1 cellular context compared by ENCODE assay signal in the genomic region with DNA sequence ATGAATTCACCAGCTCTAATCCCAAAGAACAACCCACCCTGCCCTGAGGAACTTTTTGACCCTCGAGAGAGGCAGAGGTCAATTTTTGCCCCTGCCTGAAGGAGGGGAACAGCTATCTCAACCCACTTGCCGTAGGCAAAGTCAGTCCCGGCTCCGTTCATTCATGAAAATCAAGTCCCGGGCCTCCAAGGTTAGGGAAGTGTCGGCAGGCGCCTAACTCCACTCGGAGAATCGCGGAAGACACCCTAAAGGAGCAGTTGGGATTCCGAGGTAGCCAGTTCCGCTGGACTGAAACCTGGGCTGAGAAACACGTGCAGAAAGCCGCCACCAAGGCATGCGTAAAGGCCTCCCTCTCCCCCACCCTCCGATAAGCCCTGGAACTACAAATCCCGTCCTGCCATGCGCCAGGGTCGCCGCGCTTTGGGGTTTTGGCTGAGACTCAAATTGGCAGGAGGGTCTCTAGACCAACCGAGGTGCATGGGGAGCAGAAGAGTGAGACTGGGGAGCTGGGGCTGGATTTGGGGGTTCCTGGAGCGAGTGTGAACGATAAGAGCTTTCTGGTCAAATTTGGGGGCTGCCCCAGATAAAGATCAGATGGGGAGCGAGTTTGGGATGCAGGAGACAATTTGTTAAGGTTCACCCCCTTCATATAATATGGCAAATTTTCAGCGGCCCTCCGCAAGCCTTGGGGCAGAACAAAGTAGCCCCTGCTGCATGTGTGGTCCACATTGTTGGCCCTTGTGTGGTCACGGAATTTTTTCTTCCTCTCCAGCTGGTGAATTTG.
TF ChIP-seq lines count a peak whose summit lies in the region.

A gene (minus strand): TSS at position 290 of the 784 bp plus-strand sequence. CDS start 2,955 bp downstream, outside the sequence.

TF ChIP-seq in K562, 482 proteins besides CTCF, POLR2A, EP300 and RAD21 (continued from another document and continues in another):
- TF ChIP-seq CCAR2 (IDR thresholded peaks at IDR 0.05; ENCODE audit: low read depth, low read length) (no peak), CHD4 (IDR thresholded peaks at IDR 0.05; ENCODE audit: insufficient read depth, insufficient replicate concordance, low read depth, low read length, poor library complexity, severe bottlenecking) (no peak), TAF1 (IDR thresholded peaks at IDR 0.05; ENCODE audit: control insufficient read depth, extremely low read depth, insufficient read depth, low read length, severe bottlenecking) (peak; percentile 70), MTA3 (IDR thresholded peaks at IDR 0.05; ENCODE audit: borderline replicate concordance) (peak; percentile 17), HDAC1 (IDR thresholded peaks at IDR 0.05) (peak in 1 of 2 experiments; percentile 95; a peak in 2 of 4 replicates), WHSC1 (IDR thresholded peaks at IDR 0.05; ENCODE audit: low read length) (no peak), RBM14 (IDR thresholded peaks at IDR 0.05; ENCODE audit: borderline replicate concordance, insufficient read depth, low read depth, low read length) (no peak), ZNF133 (CRISPR knock-in tag; IDR thresholded peaks at IDR 0.05) (no peak), GABPB1 (CRISPR knock-in tag; IDR thresholded peaks at IDR 0.05) (no peak), SETDB1 (IDR thresholded peaks at IDR 0.05; ENCODE audit: low read length) (no peak), FIP1L1 (IDR thresholded peaks at IDR 0.05; ENCODE audit: low read depth, low read length, poor library complexity, severe bottlenecking) (no peak), NFE2L1 (tag; IDR thresholded peaks at IDR 0.05; ENCODE audit: borderline replicate concordance, low read depth) (no peak), SMAD2 (IDR thresholded peaks at IDR 0.05; ENCODE audit: low read depth, low read length) (no peak), MECOM (CRISPR knock-in tag; IDR thresholded peaks at IDR 0.05) (no peak), HNRNPH1 (optimal IDR thresholded peaks at IDR 0.05; ENCODE audit: low read depth, low read length) (no peak), RBM15 (IDR thresholded peaks at IDR 0.05; ENCODE audit: insufficient read depth, low read length) (no peak), MTA2 (IDR thresholded peaks at IDR 0.05; ENCODE audit: low read depth) (no peak; the same call in 1 of the 2 replicates), ZNF232 (CRISPR knock-in tag; IDR thresholded peaks at IDR 0.05) (peak; percentile 60; the same call in 1 of the 2 replicates), TEAD2 (tag; IDR thresholded peaks at IDR 0.05) (no peak), ZZZ3 (IDR thresholded peaks at IDR 0.05) (no peak), TCF3 (CRISPR knock-in tag; IDR thresholded peaks at IDR 0.05) (no peak), MAFK (IDR thresholded peaks at IDR 0.05; ENCODE audit: low read length) (no peak), THRAP3 (IDR thresholded peaks at IDR 0.05; ENCODE audit: borderline replicate concordance) (no peak), HDAC8 (tag; IDR thresholded peaks at IDR 0.05) (no peak), ZNF316 (IDR thresholded peaks at IDR 0.05) (no peak), PRPF4 (IDR thresholded peaks at IDR 0.05; ENCODE audit: insufficient read depth, low read depth, low read length, poor library complexity, severe bottlenecking) (no peak), BMI1 (IDR thresholded peaks at IDR 0.05; ENCODE audit: low read length) (no peak), DACH1 (IDR thresholded peaks at IDR 0.05; ENCODE audit: partially characterized antibody) (no peak), SUPT5H (IDR thresholded peaks at IDR 0.05) (peak; percentile 72), KHSRP (IDR thresholded peaks at IDR 0.05) (no peak), CBX3 (IDR thresholded peaks at IDR 0.05; ENCODE audit: borderline replicate concordance in 1 of 2, low read length in 2 of 2) (peak in 1 of 2 experiments; percentile 24; a peak in 1 of 3 replicates), RUNX1 (IDR thresholded peaks at IDR 0.05; ENCODE audit: low read depth) (no peak), POU5F1 (IDR thresholded peaks at IDR 0.05; ENCODE audit: borderline replicate concordance, low read depth, low read length, partially characterized antibody) (no peak), MAFF (IDR thresholded peaks at IDR 0.05; ENCODE audit: low read length) (0 out of 2 replicates have a peak, but pooled peaks have one; percentile 1), SRF (CRISPR knock-in tag; IDR thresholded peaks at IDR 0.05) (0 out of 4 replicates have a peak, but pooled peaks of 1 of the 2 experiments have one; percentile 34)
- TF ChIP-seq, protein P1, sequence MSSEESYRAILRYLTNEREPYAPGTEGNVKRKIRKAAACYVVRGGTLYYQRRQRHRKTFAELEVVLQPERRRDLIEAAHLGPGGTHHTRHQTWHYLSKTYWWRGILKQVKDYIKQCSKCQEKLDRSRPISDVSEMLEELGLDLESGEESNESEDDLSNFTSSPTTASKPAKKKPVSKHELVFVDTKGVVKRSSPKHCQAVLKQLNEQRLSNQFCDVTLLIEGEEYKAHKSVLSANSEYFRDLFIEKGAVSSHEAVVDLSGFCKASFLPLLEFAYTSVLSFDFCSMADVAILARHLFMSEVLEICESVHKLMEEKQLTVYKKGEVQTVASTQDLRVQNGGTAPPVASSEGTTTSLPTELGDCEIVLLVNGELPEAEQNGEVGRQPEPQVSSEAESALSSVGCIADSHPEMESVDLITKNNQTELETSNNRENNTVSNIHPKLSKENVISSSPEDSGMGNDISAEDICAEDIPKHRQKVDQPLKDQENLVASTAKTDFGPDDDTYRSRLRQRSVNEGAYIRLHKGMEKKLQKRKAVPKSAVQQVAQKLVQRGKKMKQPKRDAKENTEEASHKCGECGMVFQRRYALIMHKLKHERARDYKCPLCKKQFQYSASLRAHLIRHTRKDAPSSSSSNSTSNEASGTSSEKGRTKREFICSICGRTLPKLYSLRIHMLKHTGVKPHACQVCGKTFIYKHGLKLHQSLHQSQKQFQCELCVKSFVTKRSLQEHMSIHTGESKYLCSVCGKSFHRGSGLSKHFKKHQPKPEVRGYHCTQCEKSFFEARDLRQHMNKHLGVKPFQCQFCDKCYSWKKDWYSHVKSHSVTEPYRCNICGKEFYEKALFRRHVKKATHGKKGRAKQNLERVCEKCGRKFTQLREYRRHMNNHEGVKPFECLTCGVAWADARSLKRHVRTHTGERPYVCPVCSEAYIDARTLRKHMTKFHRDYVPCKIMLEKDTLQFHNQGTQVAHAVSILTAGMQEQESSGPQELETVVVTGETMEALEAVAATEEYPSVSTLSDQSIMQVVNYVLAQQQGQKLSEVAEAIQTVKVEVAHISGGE (CRISPR knock-in tag; IDR thresholded peaks at IDR 0.05), result no peak
- TF ChIP-seq, protein P2, sequence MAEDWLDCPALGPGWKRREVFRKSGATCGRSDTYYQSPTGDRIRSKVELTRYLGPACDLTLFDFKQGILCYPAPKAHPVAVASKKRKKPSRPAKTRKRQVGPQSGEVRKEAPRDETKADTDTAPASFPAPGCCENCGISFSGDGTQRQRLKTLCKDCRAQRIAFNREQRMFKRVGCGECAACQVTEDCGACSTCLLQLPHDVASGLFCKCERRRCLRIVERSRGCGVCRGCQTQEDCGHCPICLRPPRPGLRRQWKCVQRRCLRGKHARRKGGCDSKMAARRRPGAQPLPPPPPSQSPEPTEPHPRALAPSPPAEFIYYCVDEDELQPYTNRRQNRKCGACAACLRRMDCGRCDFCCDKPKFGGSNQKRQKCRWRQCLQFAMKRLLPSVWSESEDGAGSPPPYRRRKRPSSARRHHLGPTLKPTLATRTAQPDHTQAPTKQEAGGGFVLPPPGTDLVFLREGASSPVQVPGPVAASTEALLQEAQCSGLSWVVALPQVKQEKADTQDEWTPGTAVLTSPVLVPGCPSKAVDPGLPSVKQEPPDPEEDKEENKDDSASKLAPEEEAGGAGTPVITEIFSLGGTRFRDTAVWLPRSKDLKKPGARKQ (CRISPR knock-in tag; IDR thresholded peaks at IDR 0.05), result no peak
- TF ChIP-seq, protein P3, sequence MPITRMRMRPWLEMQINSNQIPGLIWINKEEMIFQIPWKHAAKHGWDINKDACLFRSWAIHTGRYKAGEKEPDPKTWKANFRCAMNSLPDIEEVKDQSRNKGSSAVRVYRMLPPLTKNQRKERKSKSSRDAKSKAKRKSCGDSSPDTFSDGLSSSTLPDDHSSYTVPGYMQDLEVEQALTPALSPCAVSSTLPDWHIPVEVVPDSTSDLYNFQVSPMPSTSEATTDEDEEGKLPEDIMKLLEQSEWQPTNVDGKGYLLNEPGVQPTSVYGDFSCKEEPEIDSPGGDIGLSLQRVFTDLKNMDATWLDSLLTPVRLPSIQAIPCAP (CRISPR knock-in tag; IDR thresholded peaks at IDR 0.05; ENCODE audit: borderline replicate concordance), result no peak
- TF ChIP-seq, protein P4, sequence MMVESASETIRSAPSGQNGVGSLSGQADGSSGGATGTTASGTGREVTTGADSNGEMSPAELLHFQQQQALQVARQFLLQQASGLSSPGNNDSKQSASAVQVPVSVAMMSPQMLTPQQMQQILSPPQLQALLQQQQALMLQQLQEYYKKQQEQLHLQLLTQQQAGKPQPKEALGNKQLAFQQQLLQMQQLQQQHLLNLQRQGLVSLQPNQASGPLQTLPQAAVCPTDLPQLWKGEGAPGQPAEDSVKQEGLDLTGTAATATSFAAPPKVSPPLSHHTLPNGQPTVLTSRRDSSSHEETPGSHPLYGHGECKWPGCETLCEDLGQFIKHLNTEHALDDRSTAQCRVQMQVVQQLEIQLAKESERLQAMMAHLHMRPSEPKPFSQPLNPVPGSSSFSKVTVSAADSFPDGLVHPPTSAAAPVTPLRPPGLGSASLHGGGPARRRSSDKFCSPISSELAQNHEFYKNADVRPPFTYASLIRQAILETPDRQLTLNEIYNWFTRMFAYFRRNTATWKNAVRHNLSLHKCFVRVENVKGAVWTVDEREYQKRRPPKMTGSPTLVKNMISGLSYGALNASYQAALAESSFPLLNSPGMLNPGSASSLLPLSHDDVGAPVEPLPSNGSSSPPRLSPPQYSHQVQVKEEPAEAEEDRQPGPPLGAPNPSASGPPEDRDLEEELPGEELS (CRISPR knock-in tag; IDR thresholded peaks at IDR 0.05; ENCODE audit: borderline replicate concordance), result peak; percentile 14; the same call in 1 of the 2 replicates
- TF ChIP-seq, protein P5, sequence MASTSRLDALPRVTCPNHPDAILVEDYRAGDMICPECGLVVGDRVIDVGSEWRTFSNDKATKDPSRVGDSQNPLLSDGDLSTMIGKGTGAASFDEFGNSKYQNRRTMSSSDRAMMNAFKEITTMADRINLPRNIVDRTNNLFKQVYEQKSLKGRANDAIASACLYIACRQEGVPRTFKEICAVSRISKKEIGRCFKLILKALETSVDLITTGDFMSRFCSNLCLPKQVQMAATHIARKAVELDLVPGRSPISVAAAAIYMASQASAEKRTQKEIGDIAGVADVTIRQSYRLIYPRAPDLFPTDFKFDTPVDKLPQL (IDR thresholded peaks at IDR 0.05; ENCODE audit: extremely low read depth, insufficient read length), result no peak
- TF ChIP-seq, protein P6, sequence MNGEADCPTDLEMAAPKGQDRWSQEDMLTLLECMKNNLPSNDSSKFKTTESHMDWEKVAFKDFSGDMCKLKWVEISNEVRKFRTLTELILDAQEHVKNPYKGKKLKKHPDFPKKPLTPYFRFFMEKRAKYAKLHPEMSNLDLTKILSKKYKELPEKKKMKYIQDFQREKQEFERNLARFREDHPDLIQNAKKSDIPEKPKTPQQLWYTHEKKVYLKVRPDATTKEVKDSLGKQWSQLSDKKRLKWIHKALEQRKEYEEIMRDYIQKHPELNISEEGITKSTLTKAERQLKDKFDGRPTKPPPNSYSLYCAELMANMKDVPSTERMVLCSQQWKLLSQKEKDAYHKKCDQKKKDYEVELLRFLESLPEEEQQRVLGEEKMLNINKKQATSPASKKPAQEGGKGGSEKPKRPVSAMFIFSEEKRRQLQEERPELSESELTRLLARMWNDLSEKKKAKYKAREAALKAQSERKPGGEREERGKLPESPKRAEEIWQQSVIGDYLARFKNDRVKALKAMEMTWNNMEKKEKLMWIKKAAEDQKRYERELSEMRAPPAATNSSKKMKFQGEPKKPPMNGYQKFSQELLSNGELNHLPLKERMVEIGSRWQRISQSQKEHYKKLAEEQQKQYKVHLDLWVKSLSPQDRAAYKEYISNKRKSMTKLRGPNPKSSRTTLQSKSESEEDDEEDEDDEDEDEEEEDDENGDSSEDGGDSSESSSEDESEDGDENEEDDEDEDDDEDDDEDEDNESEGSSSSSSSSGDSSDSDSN (IDR thresholded peaks at IDR 0.05; ENCODE audit: borderline replicate concordance in 1 of 2, low read depth in 2 of 2, low read length in 2 of 2), result 0 out of 4 replicates have a peak, but pooled peaks of 1 of the 2 experiments have one; percentile 56
- TF ChIP-seq, protein P7, sequence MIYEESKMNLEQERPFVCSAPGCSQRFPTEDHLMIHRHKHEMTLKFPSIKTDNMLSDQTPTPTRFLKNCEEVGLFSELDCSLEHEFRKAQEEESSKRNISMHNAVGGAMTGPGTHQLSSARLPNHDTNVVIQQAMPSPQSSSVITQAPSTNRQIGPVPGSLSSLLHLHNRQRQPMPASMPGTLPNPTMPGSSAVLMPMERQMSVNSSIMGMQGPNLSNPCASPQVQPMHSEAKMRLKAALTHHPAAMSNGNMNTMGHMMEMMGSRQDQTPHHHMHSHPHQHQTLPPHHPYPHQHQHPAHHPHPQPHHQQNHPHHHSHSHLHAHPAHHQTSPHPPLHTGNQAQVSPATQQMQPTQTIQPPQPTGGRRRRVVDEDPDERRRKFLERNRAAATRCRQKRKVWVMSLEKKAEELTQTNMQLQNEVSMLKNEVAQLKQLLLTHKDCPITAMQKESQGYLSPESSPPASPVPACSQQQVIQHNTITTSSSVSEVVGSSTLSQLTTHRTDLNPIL (CRISPR knock-in tag; IDR thresholded peaks at IDR 0.05), result no peak
- TF ChIP-seq, protein P8, sequence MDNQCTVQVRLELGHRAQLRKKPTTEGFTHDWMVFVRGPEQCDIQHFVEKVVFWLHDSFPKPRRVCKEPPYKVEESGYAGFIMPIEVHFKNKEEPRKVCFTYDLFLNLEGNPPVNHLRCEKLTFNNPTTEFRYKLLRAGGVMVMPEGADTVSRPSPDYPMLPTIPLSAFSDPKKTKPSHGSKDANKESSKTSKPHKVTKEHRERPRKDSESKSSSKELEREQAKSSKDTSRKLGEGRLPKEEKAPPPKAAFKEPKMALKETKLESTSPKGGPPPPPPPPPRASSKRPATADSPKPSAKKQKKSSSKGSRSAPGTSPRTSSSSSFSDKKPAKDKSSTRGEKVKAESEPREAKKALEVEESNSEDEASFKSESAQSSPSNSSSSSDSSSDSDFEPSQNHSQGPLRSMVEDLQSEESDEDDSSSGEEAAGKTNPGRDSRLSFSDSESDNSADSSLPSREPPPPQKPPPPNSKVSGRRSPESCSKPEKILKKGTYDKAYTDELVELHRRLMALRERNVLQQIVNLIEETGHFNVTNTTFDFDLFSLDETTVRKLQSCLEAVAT (IDR thresholded peaks at IDR 0.05), result no peak
